32 cellular contexts compared by ENCODE assay signal in genomic region chr6:114052141-114052540, GRCh38.
"Had no signal": no experiment of that assay in that cellular context is flagged by ENCODE, and none has a peak within 500 bp of the region (broad histone marks: within the 10 kb centered on the region; RNA-seq: fewer than 3 reads in every experiment).

No MANE protein-coding gene starts in this region.

- H3K4me2 ChIP-seq: hepatocyte had no signal

- H3K36me3 ChIP-seq: cardiac muscle cell, colonic mucosa, gastroesophageal sphincter, neutrophil, right lobe of liver, thoracic aorta, upper lobe of right lung had no signal

- H3K9me3 Mint-ChIP-seq: stimulated activated effector memory CD8-positive, alpha-beta T cell treated with anti-CD3 and anti-CD28 coated beads, Interleukin-12 subunit alpha, Interleukin-12 subunit beta, amount 100 ng/mL, for 72 hours; stimulated activated naive CD8-positive, alpha-beta T cell treated with anti-CD3 and anti-CD28 coated beads, Interleukin-15, Interleukin-2, amounts not matched to agents 100 ng/mL and 50 ng/mL, for 24 hours; T-helper 2 cell treated with Interferon-gamma antibody and Interleukin-4, amounts not matched to agents 5 μg/mL and 100 μg/mL, for 36 hours had no signal

- H3K27ac ChIP-seq: body of pancreas, cardiac muscle cell, colonic mucosa, gastroesophageal sphincter, hepatocyte, neutrophil, right lobe of liver, skin epidermis, thoracic aorta, upper lobe of right lung had no signal

- H3K4me3 ChIP-seq: body of pancreas, cardiac muscle cell, colonic mucosa, gastroesophageal sphincter, hepatocyte, right lobe of liver, skin epidermis, thoracic aorta, upper lobe of right lung had no signal

- H3K27ac Mint-ChIP-seq: activated CD4-positive, alpha-beta T cell treated with anti-CD3 and anti-CD28 coated beads for 36 hours; activated CD8-positive, alpha-beta memory T cell treated with anti-CD3 and anti-CD28 coated beads, Interleukin-2, amount 10 ng/mL, durations not matched to agents 7 days and 5 days; activated CD8-positive, alpha-beta T cell treated with anti-CD3 and anti-CD28 coated beads, Interleukin-2, amount 10 ng/mL, durations not matched to agents 7 days and 5 days; activated naive CD4-positive, alpha-beta T cell treated with anti-CD3 and anti-CD28 coated beads, Interleukin-2, amount 50 U/mL, for 72 hours; mesothelial cell of epicardium; naive B cell; nephron progenitor cell; stimulated activated effector memory CD8-positive, alpha-beta T cell treated with anti-CD3 and anti-CD28 coated beads, Interleukin-12 subunit alpha, Interleukin-12 subunit beta, amount 100 ng/mL, for 72 hours; stimulated activated naive CD8-positive, alpha-beta T cell treated with anti-CD3 and anti-CD28 coated beads, Interleukin-15, Interleukin-2, amounts not matched to agents 100 ng/mL and 50 ng/mL, for 24 hours; T-helper 2 cell treated with Interferon-gamma antibody and Interleukin-4, amounts not matched to agents 5 μg/mL and 100 μg/mL, for 36 hours had no signal

- H3K4me1 ChIP-seq: body of pancreas, colonic mucosa, gastroesophageal sphincter, right lobe of liver, upper lobe of right lung had no signal

- H3K4me1 Mint-ChIP-seq: activated CD4-positive, alpha-beta T cell treated with anti-CD3 and anti-CD28 coated beads for 36 hours; activated CD8-positive, alpha-beta memory T cell treated with anti-CD3 and anti-CD28 coated beads, Interleukin-2, amount 10 ng/mL, durations not matched to agents 7 days and 5 days; naive B cell; nephron progenitor cell; stimulated activated effector memory CD8-positive, alpha-beta T cell treated with anti-CD3 and anti-CD28 coated beads, Interleukin-12 subunit alpha, Interleukin-12 subunit beta, amount 100 ng/mL, for 72 hours had no signal

- H3K9me3 ChIP-seq: body of pancreas, colonic mucosa, gastroesophageal sphincter, neutrophil, right lobe of liver, thoracic aorta, upper lobe of right lung had no signal

- DNase-seq: activated CD4-positive, alpha-beta T cell treated with anti-CD3 and anti-CD28 coated beads for 36 hours; activated CD4-positive, CD25-positive, alpha-beta regulatory T cell; activated CD8-positive, alpha-beta memory T cell treated with anti-CD3 and anti-CD28 coated beads, Interleukin-2, amount 10 ng/mL, durations not matched to agents 7 days and 5 days; activated CD8-positive, alpha-beta T cell treated with anti-CD3 and anti-CD28 coated beads, Interleukin-2, amount 10 ng/mL, durations not matched to agents 7 days and 5 days; activated naive CD4-positive, alpha-beta T cell; activated T-cell treated with anti-CD3 and anti-CD28 coated beads, Interleukin-2, amount 50 U/mL, for 48 hours; aorta; body of pancreas; cerebellar nuclear complex; colonic mucosa; effector memory CD4-positive, alpha-beta T cell; erythroblast; islet precursor cell; left colon; naive B cell; nephron progenitor cell; right lobe of liver; stimulated activated CD4-positive, alpha-beta T cell treated with anti-CD3 and anti-CD28 coated beads, Interleukin-12 subunit alpha, Interleukin-12 subunit beta, amount 100 ng/mL, for 4 hours; stimulated activated CD4-positive, alpha-beta T cell treated with anti-CD3 and anti-CD28 coated beads, Interleukin-4, amount 100 ng/mL, for 24 hours; T-helper 1 cell; upper lobe of right lung had no signal

- H3K79me2 ChIP-seq: hepatocyte had no signal

- H3K36me3 Mint-ChIP-seq: activated CD8-positive, alpha-beta memory T cell treated with anti-CD3 and anti-CD28 coated beads, Interleukin-2, amount 10 ng/mL, durations not matched to agents 7 days and 5 days; activated naive CD4-positive, alpha-beta T cell treated with anti-CD3 and anti-CD28 coated beads, Interleukin-2, amount 50 U/mL, for 72 hours; naive B cell; stimulated activated effector memory CD8-positive, alpha-beta T cell treated with anti-CD3 and anti-CD28 coated beads, Interleukin-12 subunit alpha, Interleukin-12 subunit beta, amount 100 ng/mL, for 72 hours had no signal

- H3K4me3 Mint-ChIP-seq: activated CD4-positive, alpha-beta T cell treated with anti-CD3 and anti-CD28 coated beads for 36 hours; activated CD8-positive, alpha-beta memory T cell treated with anti-CD3 and anti-CD28 coated beads, Interleukin-2, amount 10 ng/mL, durations not matched to agents 7 days and 5 days; activated CD8-positive, alpha-beta T cell treated with anti-CD3 and anti-CD28 coated beads, Interleukin-2, amount 10 ng/mL, durations not matched to agents 7 days and 5 days; mesothelial cell of epicardium; naive B cell; nephron progenitor cell; stimulated activated effector memory CD8-positive, alpha-beta T cell treated with anti-CD3 and anti-CD28 coated beads, Interleukin-12 subunit alpha, Interleukin-12 subunit beta, amount 100 ng/mL, for 72 hours; stimulated activated naive CD8-positive, alpha-beta T cell treated with anti-CD3 and anti-CD28 coated beads, Interleukin-15, Interleukin-2, amounts not matched to agents 100 ng/mL and 50 ng/mL, for 24 hours; T-helper 2 cell treated with Interferon-gamma antibody and Interleukin-4, amounts not matched to agents 5 μg/mL and 100 μg/mL, for 36 hours had no signal

- H2AFZ ChIP-seq: hepatocyte had no signal

- H3K27me3 Mint-ChIP-seq: activated CD8-positive, alpha-beta memory T cell treated with anti-CD3 and anti-CD28 coated beads, Interleukin-2, amount 10 ng/mL, durations not matched to agents 7 days and 5 days; naive B cell; stimulated activated naive CD8-positive, alpha-beta T cell treated with anti-CD3 and anti-CD28 coated beads, Interleukin-15, Interleukin-2, amounts not matched to agents 100 ng/mL and 50 ng/mL, for 24 hours had no signal

- ATAC-seq: activated CD4-positive, alpha-beta T cell treated with anti-CD3 and anti-CD28 coated beads for 36 hours; activated CD8-positive, alpha-beta memory T cell treated with anti-CD3 and anti-CD28 coated beads, Interleukin-2, amount 10 ng/mL, durations not matched to agents 7 days and 5 days; activated CD8-positive, alpha-beta T cell treated with anti-CD3 and anti-CD28 coated beads, Interleukin-2, amount 10 ng/mL, durations not matched to agents 7 days and 5 days; activated naive CD4-positive, alpha-beta T cell treated with anti-CD3 and anti-CD28 coated beads, Interleukin-2, amount 50 U/mL, for 72 hours; body of pancreas; gastroesophageal sphincter; left colon; right lobe of liver; stimulated activated effector memory CD8-positive, alpha-beta T cell treated with anti-CD3 and anti-CD28 coated beads, Interleukin-12 subunit alpha, Interleukin-12 subunit beta, amount 100 ng/mL, for 72 hours; upper lobe of right lung had no signal

- H3K27me3 ChIP-seq: body of pancreas, cardiac muscle cell, colonic mucosa, gastroesophageal sphincter, hepatocyte, neutrophil, right lobe of liver, upper lobe of right lung had no signal
